ENCODE assay signal across 9 cellular contexts in the genomic region with DNA sequence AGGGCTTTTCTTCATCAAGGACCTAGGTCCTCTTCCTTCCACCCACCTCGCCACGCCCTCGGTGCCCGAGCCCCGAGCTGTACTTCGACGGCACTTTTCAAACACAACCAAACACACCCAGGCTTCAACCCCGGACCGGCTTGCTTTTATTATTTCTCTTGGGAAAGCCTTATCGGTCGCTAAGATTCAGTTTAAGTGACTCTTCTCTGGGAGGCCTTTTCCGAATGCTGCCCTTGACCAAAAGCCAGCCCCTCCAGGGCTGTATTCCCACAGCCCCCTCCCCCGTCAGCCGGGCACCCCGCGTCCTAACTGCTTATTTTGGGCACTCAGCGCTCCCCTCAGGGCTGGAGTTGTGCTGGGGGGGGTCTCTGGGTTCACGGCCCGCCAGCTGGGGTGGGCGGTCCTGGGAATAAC. TPM values are rescaled to one million over a fixed set of nuclear protein-coding genes. Genes with fewer than 3 reads are reported as not detected.
DNase-seq lines count a peak whose midpoint lies in the region; ATAC-seq, FAIRE-seq and TF ChIP-seq lines count a peak whose summit lies in the region.
"Had no signal": no experiment of that assay in that cellular context is flagged by ENCODE, and none has a peak within 500 bp of the region (broad histone marks: within the 10 kb centered on the region; RNA-seq: fewer than 3 reads in every experiment).

No MANE protein-coding gene starts in this region.

- H3K4me3 ChIP-seq in Caco-2 (ENCODE audit: low read depth, low read length), result peak overlapping the region; percentile 57
- peak overlapping the region; percentile 49 for H3K4me3 ChIP-seq in K562
- peak overlapping the region; percentile 39 for H3K4me3 ChIP-seq in lower leg skin (ENCODE audit: low read depth, poor library complexity, severe bottlenecking)
- H3K4me3 ChIP-seq in tibial nerve, result peak overlapping the region; percentile 32 to 79 (median 50)

- no peak for FAIRE-seq in K562 (lab: Jason Lieb, UNC)

- no peak overlapping the region for H3K27ac Mint-ChIP-seq in Caco-2 (ENCODE audit: unreplicated experiment)

- TF ChIP-seq CTCF in Caco-2 (IDR thresholded peaks at IDR 0.05; ENCODE audit: insufficient read depth in 1 of 2, low read depth in 1 of 2, low read length in 1 of 2, severe bottlenecking in 1 of 2, unreplicated experiment in 1 of 2) (no peak), K562 (IDR thresholded peaks at IDR 0.05 in 2 of 3, conservative IDR thresholded peaks at IDR 0.05 in 1 of 3; ENCODE audit: insufficient read depth in 2 of 3, low read depth in 1 of 3, low read length in 3 of 3) (no peak), lower leg skin (IDR thresholded peaks at IDR 0.05) (no peak), tibial nerve (IDR thresholded peaks at IDR 0.05) (no peak)

- no peaks in the 10 kb centered on the region for H3K9me3 ChIP-seq in Caco-2
- H3K9me3 ChIP-seq in K562 (replicated peaks; ENCODE audit: control insufficient read depth, insufficient read depth, low read depth, low read length), result no peaks in the 10 kb centered on the region
- H3K9me3 ChIP-seq in tibial nerve, result no peaks in the 10 kb centered on the region

- H3K4me2 ChIP-seq in K562 (ENCODE audit: insufficient read depth, low read length), result peak overlapping the region; percentile 66

- peak overlapping the region in 1 of 2 experiments; percentile 82; a peak in 2 of 4 replicates for H3K9ac ChIP-seq in K562 (ENCODE audit: insufficient read depth in 1 of 2, low read depth in 2 of 2, low read length in 2 of 2)

- peaks cover 21% of the 10 kb centered on the region for H3K27me3 Mint-ChIP-seq in Caco-2 (ENCODE audit: insufficient read depth, unreplicated experiment)

- H3K27me3 ChIP-seq in Caco-2 (replicated peaks; ENCODE audit: control insufficient read depth, insufficient read depth, low read length), result no peaks in the 10 kb centered on the region
- H3K27me3 ChIP-seq in K562 (ENCODE audit: control insufficient read depth in 2 of 2, insufficient read depth in 2 of 2, low read length in 2 of 2), result peaks cover 0 to 2% of the 10 kb centered on the region in 2 experiments; a peak in 3 of 5 replicates
- H3K27me3 ChIP-seq in tibial nerve, result peaks cover 0 to 46% of the 10 kb centered on the region in 2 donors

- no peak overlapping the region for H3K27ac ChIP-seq in K562 (ENCODE audit: extremely low read depth, low read depth, low read length)
- H3K27ac ChIP-seq in tibial nerve, result peak overlapping the region in 3 of 4 donors; percentile 4 to 78 (median 21)

- peak; percentile 27 for ATAC-seq in K562

- H3K79me2 ChIP-seq in K562 (ENCODE audit: control insufficient read depth, insufficient read depth, low read length), result no peaks in the 10 kb centered on the region

- under 1% methylated on average over 16 of the region's 20 CpGs for WGBS in K562 (ENCODE audit: insufficient coverage, low coverage, missing lambda C conversion rate)
- WGBS in lower leg skin, 2 donors, result 2% methylated on average over 17 to 20 of the region's 20 CpGs
- 3 to 6% methylated on average over 16 to 20 of the region's 20 CpGs for WGBS in tibial nerve, 2 donors

- H3K9me1 ChIP-seq in K562 (ENCODE audit: control insufficient read depth, insufficient read depth, low read length), result no peaks in the 10 kb centered on the region

- no peak for TF ChIP-seq RAD21 in K562 (CRISPR knock-in tag; conservative IDR thresholded peaks at IDR 0.05 in 1 of 2, IDR thresholded peaks at IDR 0.05 in 1 of 2)

- no peaks in the 10 kb centered on the region for H3K9me3 Mint-ChIP-seq in Caco-2 (ENCODE audit: unreplicated experiment)

- in situ Hi-C loops in K562 (cut with MboI), result no loop called here

- H2AFZ ChIP-seq in K562 (ENCODE audit: low read depth, low read length), result peak overlapping the region; percentile 80

- no peak for TF ChIP-seq EP300 in K562 (IDR thresholded peaks at IDR 0.05; ENCODE audit: low read length)
- TF ChIP-seq EP300 in tibial nerve (IDR thresholded peaks at IDR 0.05), result no peak

- no peak for DNase-seq in Caco-2
- DNase-seq in HuH-7 (ENCODE audit: low spot score), result peak; percentile 26
- peak in 1 of 4 experiments; percentile 8 for DNase-seq in K562 (ENCODE audit: extremely low read depth in 1 of 4, low spot score in 3 of 4)
- no peak for DNase-seq in lower leg skin (ENCODE audit: low spot score in 2 of 2)
- peak in 1 of 2 donors; percentile 13 for DNase-seq in tibial nerve (ENCODE audit: low spot score in 2 of 2)
- no peak for DNase-seq in NCI-H1092 (lab: John Stamatoyannopoulos, UW)
- no peak for DNase-seq in NCI-H2029 treated with DMSO at 0.1 percent for 48 hours (lab: John Stamatoyannopoulos, UW)
- DNase-seq in NCI-H2029 (lab: John Stamatoyannopoulos, UW), result no peak

- H4K20me1 ChIP-seq in K562 (replicated peaks; ENCODE audit: control insufficient read depth, insufficient read depth, low read length), result no peaks in the 10 kb centered on the region

- CTCF ChIA-PET in Caco-2 (lab: Charles Lee) (interaction anchor here (0.6 to 1.0 kb wide), 2 partner anchors 41 to 261 kb away, joined by 4 read pairs; no protein-coding TSS in a partner anchor), K562 (lab: Yijun Ruan, JAX; ENCODE audit: low intra/inter-chr PET ratio) (no interaction called here)

- intact Hi-C loops in Caco-2 (cut with micrococcal nuclease; ENCODE audit: unreplicated experiment) (no loop called here), K562 (cut with micrococcal nuclease) (no loop called here), lower leg skin (cut with DNase I; ENCODE audit: low total_unique reads) (no loop called here)

- no peaks in the 10 kb centered on the region for H3K4me1 Mint-ChIP-seq in Caco-2 (ENCODE audit: low read depth, unreplicated experiment)

- POLR2A ChIA-PET in Caco-2 (lab: Charles Lee) (no interaction called here), K562 (lab: Yijun Ruan, JAX) (interaction anchor here (0.7 kb wide), 1 partner anchor 144 kb away, joined by 4 read pairs; no protein-coding TSS in a partner anchor)

- no peaks in the 10 kb centered on the region for H3K36me3 Mint-ChIP-seq in Caco-2 (ENCODE audit: insufficient read depth, unreplicated experiment)

- TF ChIP-seq POLR2A in K562 (conservative IDR thresholded peaks at IDR 0.05) (no peak), lower leg skin (IDR thresholded peaks at IDR 0.05) (no peak), tibial nerve (IDR thresholded peaks at IDR 0.05) (no peak)

- no peaks in the 10 kb centered on the region for H3K36me3 ChIP-seq in Caco-2 (ENCODE audit: control insufficient read depth, insufficient read depth, low read length)
- no peaks in the 10 kb centered on the region for H3K36me3 ChIP-seq in K562 (ENCODE audit: control insufficient read depth, insufficient read depth, low read length)
- H3K36me3 ChIP-seq in tibial nerve, result no peaks in the 10 kb centered on the region

- BruUV-seq in Caco-2 (replicated peaks; lab: Mats Ljungman, UMichigan), result no TSS peak
- no TSS peak for BruUV-seq in K562 (replicated peaks; lab: Mats Ljungman, UMichigan)

- H3K4me1 ChIP-seq in Caco-2, result 0 out of 2 replicates have a peak, but pooled peaks cover 4% of the 10 kb centered on the region
- H3K4me1 ChIP-seq in K562 (replicated peaks in 1 of 2; ENCODE audit: control insufficient read depth in 2 of 2, insufficient read depth in 2 of 2, low read length in 2 of 2), result peaks cover 0 to 16% of the 10 kb centered on the region in 2 experiments; a peak in 2 of 5 replicates
- peaks cover 0 to 27% (median 13%) of the 10 kb centered on the region in 4 donors for H3K4me1 ChIP-seq in tibial nerve

- peak overlapping the region; percentile 69 for H3K4me3 Mint-ChIP-seq in Caco-2 (ENCODE audit: unreplicated experiment)

RNA-seq across cellular contexts. Expression of gene PPP4R4, which starts 0.6 kb away (rescaled TPM):
- total RNA-seq in Caco-2 (2022) (0.20 and 0.21 TPM in 2 replicates), K562 (2014; rRNA removed) (0.04 TPM in 1 of 2 replicates, not detected in the other), K562 (2014; rRNA removed; fragmentation: Illumina TruSeq; extraction: Trizol) (not detected in 2 replicates), K562 (2015; rRNA removed; fragmentation: Illumina TruSeq; extraction: Trizol) (0.11 TPM in 1 of 2 replicates, not detected in the other), K562 (2021) (not detected in 2 replicates), lower leg skin (1 to 10 TPM in 3 of 4 donors, under 1 TPM in 1; 0.56 to 8.6 (median 1.7) TPM), tibial nerve (1 to 10 TPM; 1.2 to 9.0 (median 3.4) TPM)
- total RNA-seq in K562 (2011; cell fraction: chromatin; rRNA removed; ENCODE audit: low replicate concordance), result not detected in 2 replicates
- total RNA-seq in K562 (2011; cell fraction: nucleolus; rRNA removed), result not detected in 2 replicates
- not detected in 2 replicates for total RNA-seq in K562 (2011; cell fraction: nucleoplasm; rRNA removed)
- polyA plus RNA-seq in K562 (2011; rRNA removed) (0.26 TPM in 1 of 2 replicates, not detected in the other), K562 (2014; fragmentation: Illumina TruSeq; extraction: Trizol) (not detected in 2 replicates), K562 (2014; fragmentation: Nextera tagmentation; extraction: Ambion mirVana) (not detected), K562 (2014; rRNA removed) (not detected in 2 replicates)
- polyA plus RNA-seq in K562 (2011; cell fraction: cytosol; rRNA removed), result not detected in 2 replicates
- polyA plus RNA-seq in K562 (2011; cell fraction: nucleus; rRNA removed), result 0.09 TPM in 1 of 2 replicates, not detected in the other
- polyA plus RNA-seq in K562 (2012), result 0.21 TPM in 1 of 2 replicates, not detected in the other
- not detected in 2 replicates for polyA minus RNA-seq in K562 (2011; rRNA and poly(A)+ RNA removed)
- polyA minus RNA-seq in K562 (2011; cell fraction: cytosol; rRNA and poly(A)+ RNA removed), result not detected in 2 replicates
- polyA minus RNA-seq in K562 (2011; cell fraction: nucleus; rRNA and poly(A)+ RNA removed), result under 0.01 TPM in 1 of 2 replicates, not detected in the other
- total RNA-seq: pulmonary artery endothelial cell had no signal

RNA-seq across cellular contexts. Expression of gene IFI27L2, which starts 44.1 kb away (rescaled TPM):
- total RNA-seq in Caco-2 (2022), result 3.4 and 4.7 TPM in 2 replicates
- total RNA-seq in K562 (2011; cell fraction: chromatin; rRNA removed; ENCODE audit: low replicate concordance), result 1.2 and 5.0 TPM in 2 replicates
- 2.6 and 2.7 TPM in 2 replicates for total RNA-seq in K562 (2011; cell fraction: nucleolus; rRNA removed)
- 2.0 and 4.0 TPM in 2 replicates for total RNA-seq in K562 (2011; cell fraction: nucleoplasm; rRNA removed)
- total RNA-seq in K562 (2014; rRNA removed), result 8.0 and 9.3 TPM in 2 replicates
- 2.3 and 2.7 TPM in 2 replicates for total RNA-seq in K562 (2014; rRNA removed; fragmentation: Illumina TruSeq; extraction: Trizol)
- 4.1 and 6.1 TPM in 2 replicates for total RNA-seq in K562 (2015; rRNA removed; fragmentation: Illumina TruSeq; extraction: Trizol)
- total RNA-seq in K562 (2021), result 4.4 and 5.5 TPM in 2 replicates
- polyA plus RNA-seq in K562 (2011; rRNA removed), result 3.3 and 4.1 TPM in 2 replicates
- polyA plus RNA-seq in K562 (2011; cell fraction: cytosol; rRNA removed), result 7.4 and 14.0 TPM in 2 replicates
- 2.2 and 4.6 TPM in 2 replicates for polyA plus RNA-seq in K562 (2011; cell fraction: nucleus; rRNA removed)
- 13.5 and 19.3 TPM in 2 replicates for polyA plus RNA-seq in K562 (2012)
- polyA plus RNA-seq in K562 (2014; fragmentation: Illumina TruSeq; extraction: Trizol), result 2.5 and 3.8 TPM in 2 replicates
- polyA plus RNA-seq in K562 (2014; fragmentation: Nextera tagmentation; extraction: Ambion mirVana), result 1 to 10 TPM; 1.0 to 3.0 TPM
- 5.9 and 9.0 TPM in 2 replicates for polyA plus RNA-seq in K562 (2014; rRNA removed)
- polyA minus RNA-seq in K562 (2011; rRNA and poly(A)+ RNA removed), result 0.33 and 0.88 TPM in 2 replicates
- not detected in 2 replicates for polyA minus RNA-seq in K562 (2011; cell fraction: cytosol; rRNA and poly(A)+ RNA removed)
- polyA minus RNA-seq in K562 (2011; cell fraction: nucleus; rRNA and poly(A)+ RNA removed), result 0.94 and 1.1 TPM in 2 replicates
- total RNA-seq in lower leg skin, result 10 to 100 TPM; 21.0 to 69.1 (median 52.3) TPM
- total RNA-seq in tibial nerve, result 100 to 1,000 TPM in 3 of 4 donors, 10 to 100 TPM in 1; 76.8 to 146 (median 129) TPM
